Comparison of ENCODE assay signal across 8 cellular contexts in the genomic region with DNA sequence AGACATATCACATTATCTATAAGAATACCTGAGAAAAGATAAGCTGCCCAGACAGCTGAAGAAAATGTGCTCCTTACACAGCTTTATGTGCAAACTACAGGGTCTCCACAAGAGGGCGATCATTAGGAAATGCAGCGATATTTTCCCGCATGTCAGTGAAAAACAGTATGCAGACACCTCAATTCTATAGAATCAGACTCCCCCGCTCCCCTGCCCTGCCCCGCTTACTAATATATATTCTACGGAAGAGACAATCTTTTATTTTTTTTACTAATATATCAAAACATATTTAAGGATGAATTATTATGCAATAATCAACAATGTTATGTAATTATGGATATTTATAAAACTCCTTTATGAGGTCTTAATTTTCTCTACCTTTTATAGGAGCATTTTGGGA.
DNase-seq lines count a peak whose midpoint lies in the region; ATAC-seq and FAIRE-seq lines count a peak whose summit lies in the region.

No MANE protein-coding gene starts in this region.

- ATAC-seq in HG03196 (IDR thresholded peaks at IDR 0.05; ENCODE audit: unreplicated experiment) (peak; percentile 68), GM19324 (IDR thresholded peaks at IDR 0.05; ENCODE audit: low FRiP score, unreplicated experiment) (no peak)
- no peak for ATAC-seq in stimulated activated naive CD8-positive, alpha-beta T cell treated with anti-CD3 and anti-CD28 coated beads, Interleukin-15, Interleukin-2, amounts not matched to agents 100 U/mL and 50 U/mL, for 24 hours

- peak; percentile 66 for FAIRE-seq in GM19239 (lab: Jason Lieb, UNC)

- peak; percentile 54 for DNase-seq in DMS53 (lab: John Stamatoyannopoulos, UW)
- peak; percentile 3 for DNase-seq in GM19239 (ENCODE audit: insufficient read length, low spot score)
- peak; percentile 42 for DNase-seq in NCI-H510A treated with DMSO at 0.1 percent for 48 hours (lab: John Stamatoyannopoulos, UW)
- peak in 31 of 56 donors; percentile 0 to 68 (median 8) for DNase-seq in amygdala (lab: John Stamatoyannopoulos, UW)
- DNase-seq in iPS DF 19.7 (ENCODE audit: low read depth, low spot score), result peak; percentile 20
- peak; percentile 14 for DNase-seq in stimulated activated naive CD8-positive, alpha-beta T cell treated with anti-CD3 and anti-CD28 coated beads, Interleukin-15, Interleukin-2, amounts not matched to agents 100 U/mL and 50 U/mL, for 24 hours

Comparison
In these comparisons a context has a peak if more than half of its experiments do, and no peak if none do; other contexts are left out.
1. DNase-seq: peak in every context shown above with its lines; median percentile 54 in DMS53; 42 in NCI-H510A treated with DMSO at 0.1 percent for 48 hours; 20 in iPS DF 19.7; 14 in stimulated activated naive CD8-positive, alpha-beta T cell treated with anti-CD3 and anti-CD28 coated beads, Interleukin-15, Interleukin-2, amounts not matched to agents 100 U/mL and 50 U/mL, for 24 hours; 8 in amygdala; 3 in GM19239.